In genomic region chr12:13504736-13505135, GRCh38 we compare ENCODE assay signal across 1 cellular context.
TF ChIP-seq lines count a peak whose summit lies in the region.

No MANE protein-coding gene starts in this region.

TF ChIP-seq in GM12878, 131 proteins besides CTCF, POLR2A, EP300 and RAD21 (continued from another document):
- TF ChIP-seq ZNF687 (IDR thresholded peaks at IDR 0.05), result no peak
- TF ChIP-seq BMI1 (IDR thresholded peaks at IDR 0.05; ENCODE audit: borderline replicate concordance), result no peak
- no peak for TF ChIP-seq HDAC6 (IDR thresholded peaks at IDR 0.05; ENCODE audit: unreplicated experiment)
- TF ChIP-seq, protein P1, sequence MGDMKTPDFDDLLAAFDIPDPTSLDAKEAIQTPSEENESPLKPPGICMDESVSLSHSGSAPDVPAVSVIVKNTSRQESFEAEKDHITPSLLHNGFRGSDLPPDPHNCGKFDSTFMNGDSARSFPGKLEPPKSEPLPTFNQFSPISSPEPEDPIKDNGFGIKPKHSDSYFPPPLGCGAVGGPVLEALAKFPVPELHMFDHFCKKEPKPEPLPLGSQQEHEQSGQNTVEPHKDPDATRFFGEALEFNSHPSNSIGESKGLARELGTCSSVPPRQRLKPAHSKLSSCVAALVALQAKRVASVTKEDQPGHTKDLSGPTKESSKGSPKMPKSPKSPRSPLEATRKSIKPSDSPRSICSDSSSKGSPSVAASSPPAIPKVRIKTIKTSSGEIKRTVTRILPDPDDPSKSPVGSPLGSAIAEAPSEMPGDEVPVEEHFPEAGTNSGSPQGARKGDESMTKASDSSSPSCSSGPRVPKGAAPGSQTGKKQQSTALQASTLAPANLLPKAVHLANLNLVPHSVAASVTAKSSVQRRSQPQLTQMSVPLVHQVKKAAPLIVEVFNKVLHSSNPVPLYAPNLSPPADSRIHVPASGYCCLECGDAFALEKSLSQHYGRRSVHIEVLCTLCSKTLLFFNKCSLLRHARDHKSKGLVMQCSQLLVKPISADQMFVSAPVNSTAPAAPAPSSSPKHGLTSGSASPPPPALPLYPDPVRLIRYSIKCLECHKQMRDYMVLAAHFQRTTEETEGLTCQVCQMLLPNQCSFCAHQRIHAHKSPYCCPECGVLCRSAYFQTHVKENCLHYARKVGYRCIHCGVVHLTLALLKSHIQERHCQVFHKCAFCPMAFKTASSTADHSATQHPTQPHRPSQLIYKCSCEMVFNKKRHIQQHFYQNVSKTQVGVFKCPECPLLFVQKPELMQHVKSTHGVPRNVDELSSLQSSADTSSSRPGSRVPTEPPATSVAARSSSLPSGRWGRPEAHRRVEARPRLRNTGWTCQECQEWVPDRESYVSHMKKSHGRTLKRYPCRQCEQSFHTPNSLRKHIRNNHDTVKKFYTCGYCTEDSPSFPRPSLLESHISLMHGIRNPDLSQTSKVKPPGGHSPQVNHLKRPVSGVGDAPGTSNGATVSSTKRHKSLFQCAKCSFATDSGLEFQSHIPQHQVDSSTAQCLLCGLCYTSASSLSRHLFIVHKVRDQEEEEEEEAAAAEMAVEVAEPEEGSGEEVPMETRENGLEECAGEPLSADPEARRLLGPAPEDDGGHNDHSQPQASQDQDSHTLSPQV (IDR thresholded peaks at IDR 0.05), result no peak
- no peak for TF ChIP-seq HCFC1 (IDR thresholded peaks at IDR 0.05; ENCODE audit: low read length)
- TF ChIP-seq MLLT1 (IDR thresholded peaks at IDR 0.05), result no peak
- TF ChIP-seq MTA3 (IDR thresholded peaks at IDR 0.05; ENCODE audit: borderline replicate concordance, low read length), result no peak
- TF ChIP-seq, protein P2, sequence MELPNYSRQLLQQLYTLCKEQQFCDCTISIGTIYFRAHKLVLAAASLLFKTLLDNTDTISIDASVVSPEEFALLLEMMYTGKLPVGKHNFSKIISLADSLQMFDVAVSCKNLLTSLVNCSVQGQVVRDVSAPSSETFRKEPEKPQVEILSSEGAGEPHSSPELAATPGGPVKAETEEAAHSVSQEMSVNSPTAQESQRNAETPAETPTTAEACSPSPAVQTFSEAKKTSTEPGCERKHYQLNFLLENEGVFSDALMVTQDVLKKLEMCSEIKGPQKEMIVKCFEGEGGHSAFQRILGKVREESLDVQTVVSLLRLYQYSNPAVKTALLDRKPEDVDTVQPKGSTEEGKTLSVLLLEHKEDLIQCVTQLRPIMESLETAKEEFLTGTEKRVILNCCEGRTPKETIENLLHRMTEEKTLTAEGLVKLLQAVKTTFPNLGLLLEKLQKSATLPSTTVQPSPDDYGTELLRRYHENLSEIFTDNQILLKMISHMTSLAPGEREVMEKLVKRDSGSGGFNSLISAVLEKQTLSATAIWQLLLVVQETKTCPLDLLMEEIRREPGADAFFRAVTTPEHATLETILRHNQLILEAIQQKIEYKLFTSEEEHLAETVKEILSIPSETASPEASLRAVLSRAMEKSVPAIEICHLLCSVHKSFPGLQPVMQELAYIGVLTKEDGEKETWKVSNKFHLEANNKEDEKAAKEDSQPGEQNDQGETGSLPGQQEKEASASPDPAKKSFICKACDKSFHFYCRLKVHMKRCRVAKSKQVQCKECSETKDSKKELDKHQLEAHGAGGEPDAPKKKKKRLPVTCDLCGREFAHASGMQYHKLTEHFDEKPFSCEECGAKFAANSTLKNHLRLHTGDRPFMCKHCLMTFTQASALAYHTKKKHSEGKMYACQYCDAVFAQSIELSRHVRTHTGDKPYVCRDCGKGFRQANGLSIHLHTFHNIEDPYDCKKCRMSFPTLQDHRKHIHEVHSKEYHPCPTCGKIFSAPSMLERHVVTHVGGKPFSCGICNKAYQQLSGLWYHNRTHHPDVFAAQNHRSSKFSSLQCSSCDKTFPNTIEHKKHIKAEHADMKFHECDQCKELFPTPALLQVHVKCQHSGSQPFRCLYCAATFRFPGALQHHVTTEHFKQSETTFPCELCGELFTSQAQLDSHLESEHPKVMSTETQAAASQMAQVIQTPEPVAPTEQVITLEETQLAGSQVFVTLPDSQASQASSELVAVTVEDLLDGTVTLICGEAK (IDR thresholded peaks at IDR 0.05; ENCODE audit: borderline replicate concordance), result no peak
TF ChIP-seq in GM12878: peak in this region for 0.
